In the genomic region with DNA sequence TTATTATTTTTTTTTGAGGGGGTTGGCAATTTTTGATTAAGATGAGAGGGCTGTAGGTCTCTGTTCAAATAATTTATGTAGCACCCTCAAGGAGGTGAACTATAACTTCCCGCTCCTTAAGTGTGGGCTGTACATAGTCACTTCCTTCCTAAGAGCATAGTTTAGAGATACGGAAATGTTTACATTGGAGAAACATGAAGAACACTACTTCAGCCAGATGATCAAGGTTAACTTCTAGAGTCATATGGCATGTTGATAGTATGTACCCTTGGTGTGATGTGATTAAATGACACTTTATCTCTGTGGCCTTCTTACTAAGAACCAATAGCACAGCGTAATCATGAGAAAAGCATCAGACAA, we compare ENCODE assay signal across 19 cellular contexts.
"Had no signal": no experiment of that assay in that cellular context is flagged by ENCODE, and none has a peak within 500 bp of the region (broad histone marks: within the 10 kb centered on the region; RNA-seq: fewer than 3 reads in every experiment).

No MANE protein-coding gene starts in this region.

- H3K27ac ChIP-seq: parathyroid adenoma, right lobe of liver had no signal

- H3K9me3 ChIP-seq: right lobe of liver, tibial artery had no signal

- H3K79me2 ChIP-seq: parathyroid adenoma had no signal

- ATAC-seq: activated T-cell treated with anti-CD3 and anti-CD28 coated beads, Interleukin-2, amount 50 U/mL, for 72 hours; right lobe of liver; stimulated activated effector memory CD8-positive, alpha-beta T cell treated with anti-CD3 and anti-CD28 coated beads, Interleukin-12 subunit alpha, Interleukin-12 subunit beta, amount 100 ng/mL, for 72 hours; stimulated activated naive CD8-positive, alpha-beta T cell treated with anti-CD3 and anti-CD28 coated beads, Interleukin-15, amount 100 ng/mL, for 72 hours had no signal

- H2AFZ ChIP-seq: parathyroid adenoma had no signal

- H3K4me3 ChIP-seq: right lobe of liver, tibial artery had no signal

- H3K4me1 Mint-ChIP-seq: activated CD4-positive, alpha-beta memory T cell treated with anti-CD3 and anti-CD28 coated beads, Interleukin-2, amount 10 ng/mL, durations not matched to agents 7 days and 5 days; activated naive CD4-positive, alpha-beta T cell treated with anti-CD3 and anti-CD28 coated beads, Interleukin-2, amount 10 ng/mL, durations not matched to agents 7 days and 5 days; stimulated activated effector memory CD8-positive, alpha-beta T cell treated with anti-CD3 and anti-CD28 coated beads, Interleukin-12 subunit alpha, Interleukin-12 subunit beta, amount 100 ng/mL, for 72 hours; stimulated activated naive CD8-positive, alpha-beta T cell treated with anti-CD3 and anti-CD28 coated beads, Interleukin-15, amount 100 ng/mL, for 72 hours had no signal

- H3K4me1 ChIP-seq: parathyroid adenoma, right lobe of liver had no signal

- H3K27me3 ChIP-seq: right lobe of liver, tibial artery had no signal

- H3K4me3 Mint-ChIP-seq: activated CD4-positive, alpha-beta memory T cell treated with anti-CD3 and anti-CD28 coated beads, Interleukin-2, amount 10 ng/mL, durations not matched to agents 7 days and 5 days; activated naive CD4-positive, alpha-beta T cell treated with anti-CD3 and anti-CD28 coated beads, Interleukin-2, amount 10 ng/mL, durations not matched to agents 7 days and 5 days; activated T-cell treated with anti-CD3 and anti-CD28 coated beads, Interleukin-2, amount 50 U/mL, for 72 hours; stimulated activated effector memory CD8-positive, alpha-beta T cell treated with anti-CD3 and anti-CD28 coated beads, Interleukin-12 subunit alpha, Interleukin-12 subunit beta, amount 100 ng/mL, for 72 hours; stimulated activated naive CD8-positive, alpha-beta T cell treated with anti-CD3 and anti-CD28 coated beads, Interleukin-15, amount 100 ng/mL, for 72 hours had no signal

- H3K36me3 ChIP-seq: right lobe of liver had no signal

- H3K9me3 Mint-ChIP-seq: activated CD4-positive, alpha-beta memory T cell treated with anti-CD3 and anti-CD28 coated beads, Interleukin-2, amount 10 ng/mL, durations not matched to agents 7 days and 5 days; activated naive CD4-positive, alpha-beta T cell treated with anti-CD3 and anti-CD28 coated beads, Interleukin-2, amount 10 ng/mL, durations not matched to agents 7 days and 5 days; activated T-cell treated with anti-CD3 and anti-CD28 coated beads, Interleukin-2, amount 50 U/mL, for 72 hours; stimulated activated effector memory CD8-positive, alpha-beta T cell treated with anti-CD3 and anti-CD28 coated beads, Interleukin-12 subunit alpha, Interleukin-12 subunit beta, amount 100 ng/mL, for 72 hours; stimulated activated naive CD8-positive, alpha-beta T cell treated with anti-CD3 and anti-CD28 coated beads, Interleukin-15, amount 100 ng/mL, for 72 hours had no signal

- DNase-seq: activated CD4-positive, alpha-beta memory T cell treated with anti-CD3 and anti-CD28 coated beads, Interleukin-2, amount 10 ng/mL, durations not matched to agents 7 days and 5 days; activated CD4-positive, alpha-beta T cell treated with anti-CD3 and anti-CD28 coated beads for 48 hours; activated CD4-positive, CD25-positive, alpha-beta regulatory T cell; activated effector memory CD4-positive, alpha-beta T cell treated with anti-CD3 and anti-CD28 coated beads, Interleukin-2, amount 50 U/mL, for 16 hours; activated naive CD4-positive, alpha-beta T cell treated with anti-CD3 and anti-CD28 coated beads, Interleukin-2, amount 10 ng/mL, durations not matched to agents 7 days and 5 days; activated T-cell treated with anti-CD3 and anti-CD28 coated beads, Interleukin-2, amount 50 U/mL, for 72 hours; amygdala; effector CD4-positive, alpha-beta T cell; foreskin melanocyte; glutamatergic neuron; hippocampal formation; nucleus accumbens; right lobe of liver; small intestine; stimulated activated CD4-positive, alpha-beta T cell treated with anti-CD3 and anti-CD28 coated beads, Interleukin-2, amount 100 ng/mL, for 24 hours; stimulated activated naive CD8-positive, alpha-beta T cell treated with anti-CD3 and anti-CD28 coated beads, Interleukin-15, amount 100 ng/mL, for 72 hours; tibial artery had no signal

- H3K9ac ChIP-seq: parathyroid adenoma had no signal

- H3K27ac Mint-ChIP-seq: activated CD4-positive, alpha-beta memory T cell treated with anti-CD3 and anti-CD28 coated beads, Interleukin-2, amount 10 ng/mL, durations not matched to agents 7 days and 5 days; activated naive CD4-positive, alpha-beta T cell treated with anti-CD3 and anti-CD28 coated beads, Interleukin-2, amount 10 ng/mL, durations not matched to agents 7 days and 5 days; activated T-cell treated with anti-CD3 and anti-CD28 coated beads, Interleukin-2, amount 50 U/mL, for 72 hours; stimulated activated effector memory CD8-positive, alpha-beta T cell treated with anti-CD3 and anti-CD28 coated beads, Interleukin-12 subunit alpha, Interleukin-12 subunit beta, amount 100 ng/mL, for 72 hours; stimulated activated naive CD8-positive, alpha-beta T cell treated with anti-CD3 and anti-CD28 coated beads, Interleukin-15, amount 100 ng/mL, for 72 hours had no signal

- H3K27me3 Mint-ChIP-seq: activated CD4-positive, alpha-beta memory T cell treated with anti-CD3 and anti-CD28 coated beads, Interleukin-2, amount 10 ng/mL, durations not matched to agents 7 days and 5 days; activated naive CD4-positive, alpha-beta T cell treated with anti-CD3 and anti-CD28 coated beads, Interleukin-2, amount 10 ng/mL, durations not matched to agents 7 days and 5 days; stimulated activated naive CD8-positive, alpha-beta T cell treated with anti-CD3 and anti-CD28 coated beads, Interleukin-15, amount 100 ng/mL, for 72 hours had no signal
